In genomic region chr7:44194069-44194468, GRCh38 we compare ENCODE assay signal across 10 cellular contexts.
DNase-seq lines count a peak whose midpoint lies in the region; ATAC-seq lines count a peak whose summit lies in the region.
"Had no signal": no experiment of that assay in that cellular context is flagged by ENCODE, and none has a peak within 500 bp of the region (broad histone marks: within the 10 kb centered on the region; RNA-seq: fewer than 3 reads in every experiment).

No MANE protein-coding gene starts in this region.

- intact Hi-C loops in head of caudate nucleus (cut with DNase I): no loop called here

- ATAC-seq in HG02623 (IDR thresholded peaks at IDR 0.05; ENCODE audit: unreplicated experiment): no peak
- ATAC-seq: body of pancreas had no signal

- DNase-seq in activated T-cell treated with anti-CD3 and anti-CD28 coated beads for 24 hours (ENCODE audit: low read depth) (peak; percentile 41), kidney tubule cell (ENCODE audit: low spot score) (peak; percentile 56), NCI-H1694 treated with DMSO at 0.1 percent for 48 hours (lab: John Stamatoyannopoulos, UW) (no peak), head of caudate nucleus (no peak)
- DNase-seq in activated T-cell treated with anti-CD3 and anti-CD28 coated beads, Interleukin-2, amount 50 U/mL, for 1 hour: no peak
- DNase-seq in activated CD4-positive, alpha-beta T cell treated with anti-CD3 and anti-CD28 coated beads, Interleukin-2, amount 50 U/mL, for 4 hours: peak; percentile 18 to 32
- DNase-seq in stimulated activated CD8-positive, alpha-beta memory T cell treated with anti-CD3 and anti-CD28 coated beads, Interleukin-7, amount 100 ng/mL, for 48 hours (ENCODE audit: extremely low read depth in 1 of 2, low read depth in 1 of 2): peak; percentile 19 to 57
- DNase-seq: body of pancreas, RPMI8226 had no signal

Comparison
In these comparisons a context has a peak if more than half of its experiments do, and no peak if none do; other contexts are left out.
1. DNase-seq: peak in activated T-cell treated with anti-CD3 and anti-CD28 coated beads for 24 hours (single experiment), activated CD4-positive, alpha-beta T cell treated with anti-CD3 and anti-CD28 coated beads, Interleukin-2, amount 50 U/mL, for 4 hours (2 of 2), kidney tubule cell (single experiment) and stimulated activated CD8-positive, alpha-beta memory T cell treated with anti-CD3 and anti-CD28 coated beads, Interleukin-7, amount 100 ng/mL, for 48 hours (2 of 2); none in activated T-cell treated with anti-CD3 and anti-CD28 coated beads, Interleukin-2, amount 50 U/mL, for 1 hour (single experiment), NCI-H1694 treated with DMSO at 0.1 percent for 48 hours (single experiment) and head of caudate nucleus (0 of 42).